In the genomic region with DNA sequence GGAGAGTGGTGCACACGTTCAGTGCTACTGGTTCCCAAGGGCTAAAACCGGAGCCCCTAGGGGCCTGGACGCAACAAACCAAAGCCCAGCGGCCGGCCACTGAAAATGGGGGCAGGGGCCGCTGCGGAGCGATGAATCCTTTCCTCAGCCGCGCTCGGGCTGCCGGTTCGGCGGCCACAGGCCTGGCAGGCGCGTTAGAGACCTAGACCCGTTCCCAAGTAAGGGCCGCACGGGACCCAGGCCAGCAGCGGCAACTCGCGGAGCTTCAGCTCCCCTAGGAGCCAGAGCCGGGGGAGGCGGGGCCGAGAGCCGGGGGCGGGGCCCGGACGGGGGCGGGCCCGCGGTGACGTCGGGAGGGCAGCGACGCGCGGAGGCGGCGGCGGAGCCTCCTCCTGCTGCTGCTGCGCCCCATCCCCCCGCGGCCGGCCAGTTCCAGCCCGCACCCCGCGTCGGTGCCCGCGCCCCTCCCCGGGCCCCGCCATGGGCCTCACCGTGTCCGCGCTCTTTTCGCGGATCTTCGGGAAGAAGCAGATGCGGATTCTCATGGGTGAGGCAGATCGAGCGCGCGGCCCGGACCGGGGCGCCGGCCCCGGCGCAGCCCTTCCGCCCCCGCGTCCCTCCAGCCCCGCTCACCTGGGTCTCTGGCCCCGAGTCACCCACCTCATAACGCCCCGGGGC, we compare ENCODE assay signal across 8 cellular contexts. TPM values are rescaled to one million over a fixed set of nuclear protein-coding genes. Genes with fewer than 3 reads are reported as not detected.
DNase-seq lines count a peak whose midpoint lies in the region; ATAC-seq, FAIRE-seq and TF ChIP-seq lines count a peak whose summit lies in the region.

Gene ARF5, plus strand, starts transcription at position 393 of the 678 bp plus-strand sequence. Its CDS starts 88 bp downstream, at position 481.

- peak within 1 kb of the TSS; percentile 43 for H4K5ac ChIP-seq in H1 (ENCODE audit: insufficient read length, low read depth, low read length)
- H4K5ac ChIP-seq in mesendoderm (ENCODE audit: low read length), result peak within 1 kb of the TSS; percentile 5

- H3K27me3 ChIP-seq in CD8-positive, alpha-beta T cell (ENCODE audit: insufficient read depth, low read length), result no peaks in the 10 kb centered on the region
- peaks cover 5 to 23% (median 22%) of the 10 kb centered on the region in 4 experiments for H3K27me3 ChIP-seq in H1 (replicated peaks in 1 of 4; ENCODE audit: control insufficient read depth in 3 of 4, extremely low read depth in 1 of 4, insufficient read depth in 3 of 4, low read length in 3 of 4)
- no peaks in the 10 kb centered on the region for H3K27me3 ChIP-seq in mesendoderm (ENCODE audit: insufficient read depth, low read length, poor library complexity)

- no peak within 1 kb of the TSS for H2BK20ac ChIP-seq in H1 (ENCODE audit: low read length)

- FAIRE-seq in H1 (lab: Jason Lieb, UNC), result no peak

- peak in 1 of 2 experiments; percentile 83; a peak in 2 of 3 replicates for TF ChIP-seq POLR2A in H1 (IDR thresholded peaks at IDR 0.05; ENCODE audit: control extremely low read depth in 1 of 2, low read depth in 2 of 2, low read length in 2 of 2)

- TF ChIP-seq EP300 in H1 (IDR thresholded peaks at IDR 0.05; ENCODE audit: borderline replicate concordance in 1 of 2, low read depth in 2 of 2, low read length in 2 of 2), result no peak; a peak in 1 of 3 replicates

- peak within 1 kb of the TSS; percentile 15 for H4K91ac ChIP-seq in H1 (replicated peaks; ENCODE audit: insufficient read length, low read length)

- H2BK15ac ChIP-seq in H1 (ENCODE audit: low read length) (no peak within 1 kb of the TSS; the same call in 1 of the 2 replicates), mesendoderm (replicated peaks; ENCODE audit: low read depth) (no peak within 1 kb of the TSS)

- peak within 1 kb of the TSS; percentile 94 for H2AFZ ChIP-seq in H1 (ENCODE audit: low read length)

- H3K14ac ChIP-seq in H1 (ENCODE audit: insufficient read length), result no peak within 1 kb of the TSS

- H3K9me3 ChIP-seq in CD8-positive, alpha-beta T cell (ENCODE audit: low read length), result no peaks in the 10 kb centered on the region
- no peaks in the 10 kb centered on the region for H3K9me3 ChIP-seq in H1 (ENCODE audit: insufficient read depth in 2 of 2, low read depth in 1 of 2, low read length in 1 of 2)

- no peak within 1 kb of the TSS for H2BK120ac ChIP-seq in H1 (replicated peaks; ENCODE audit: low read depth, low read length)
- no peak within 1 kb of the TSS for H2BK120ac ChIP-seq in mesendoderm (ENCODE audit: low read depth, low read length)

- peaks cover 10% of the 10 kb centered on the region for H3K23me2 ChIP-seq in H1 (ENCODE audit: low read depth, low read length)

- H3K56ac ChIP-seq in H1 (replicated peaks; ENCODE audit: insufficient read length, low read depth, low read length), result no peak within 1 kb of the TSS
- H3K56ac ChIP-seq in mesendoderm (ENCODE audit: low read length), result peak within 1 kb of the TSS; percentile 97

- H3K18ac ChIP-seq in H1 (ENCODE audit: extremely low read depth, low read length) (peak within 1 kb of the TSS; percentile 44; the same call in 1 of the 2 replicates), mesendoderm (ENCODE audit: low read length) (peak within 1 kb of the TSS; percentile 78)

- no peaks in the 10 kb centered on the region for H3K27me3 Mint-ChIP-seq in CD8-positive, alpha-beta T cell (ENCODE audit: low read depth)

- H3K23ac ChIP-seq in H1 (ENCODE audit: insufficient read length) (no peak within 1 kb of the TSS), mesendoderm (ENCODE audit: low read length) (peak within 1 kb of the TSS; percentile 97)

- peak within 1 kb of the TSS; percentile 91 for H3K27ac Mint-ChIP-seq in CD8-positive, alpha-beta T cell

- peaks cover 4 to 14% of the 10 kb centered on the region in 2 experiments for H4K20me1 ChIP-seq in H1 (replicated peaks in 1 of 2; ENCODE audit: control insufficient read depth in 1 of 2, insufficient read depth in 2 of 2, low read length in 2 of 2)

- peak within 1 kb of the TSS; percentile 68; the same call in 1 of the 2 replicates for H2BK12ac ChIP-seq in H1 (ENCODE audit: low read depth, low read length)

- peak; percentile 82 for ATAC-seq in CD8-positive, alpha-beta T cell
- ATAC-seq in GM19455 (IDR thresholded peaks at IDR 0.05; ENCODE audit: unreplicated experiment), result peak; percentile 74

- WGBS in H1 (ENCODE audit: extremely low coverage in 1 of 2, insufficient coverage in 1 of 2, insufficient read length in 1 of 2, insufficient replicate concordance in 2 of 2, low coverage in 1 of 2, low lambda C conversion rate in 2 of 2, missing lambda C conversion rate in 1 of 2), 2 experiments, result 2% methylated on average over 39 of the region's 77 CpGs; no CpG with 5 or more reads in 1 of the 2 experiments
- no CpG with 5 or more reads among the region's 77 CpGs for WGBS in mesendoderm (ENCODE audit: extremely low coverage, insufficient coverage, low lambda C conversion rate)

- 0 out of 4 replicates have a peak, but pooled peaks of 1 of the 2 experiments have one; percentile 3 for TF ChIP-seq RAD21 in H1 (IDR thresholded peaks at IDR 0.05 in 1 of 2, conservative IDR thresholded peaks at IDR 0.05 in 1 of 2; ENCODE audit: low read depth in 2 of 2, low read length in 2 of 2)

- intact Hi-C loops in CD8-positive, alpha-beta T cell (cut with DNase I, micrococcal nuclease), result loop anchor here (1.0 to 10.0 kb wide), 6 partner anchors 63 to 1467 kb away; partner anchors contain the start of genes ZNF800 (in 2 of the 2), RBM28 (in 1 of the 2), SND1 (in 1 of the 2) and TNPO3 (in 1 of the 2)

- peak within 1 kb of the TSS; percentile 83 for H3K27ac ChIP-seq in CD8-positive, alpha-beta T cell (ENCODE audit: low read depth, low read length)
- H3K27ac ChIP-seq in H1 (ENCODE audit: low read depth, low read length), result peak within 1 kb of the TSS; percentile 91
- peak within 1 kb of the TSS; percentile 14 for H3K27ac ChIP-seq in mesendoderm (ENCODE audit: low read depth, low read length)

- H3K79me2 ChIP-seq in H1 (ENCODE audit: control insufficient read depth in 1 of 2, insufficient read depth in 2 of 2, low read length in 2 of 2) (peaks cover 0 to 17% of the 10 kb centered on the region in 2 experiments; a peak in 1 of 4 replicates), mesendoderm (ENCODE audit: control insufficient read depth, insufficient read depth, low read length) (peaks cover 13% of the 10 kb centered on the region)

- CTCF ChIA-PET in CD8-positive, alpha-beta T cell (lab: Charles Lee), result no interaction called here
- CTCF ChIA-PET in H1 (lab: Charles Lee; ENCODE audit: partially characterized antibody), result interaction anchor here (0.6 to 8.1 kb wide), 19 partner anchors 10 to 446 kb away, joined by 3 to 55 read pairs (median 3); partner anchors contain the start of gene SND1

- H3K9ac ChIP-seq in H1 (replicated peaks in 1 of 4; ENCODE audit: extremely low read depth in 1 of 4, low read depth in 3 of 4, low read length in 3 of 4), result peak within 1 kb of the TSS; percentile 75 to 93 (median 90)
- H3K9ac ChIP-seq in mesendoderm (ENCODE audit: low read length), result peak within 1 kb of the TSS; percentile 92

- H3K36me3 Mint-ChIP-seq in CD8-positive, alpha-beta T cell, result peaks cover 41% of the 10 kb centered on the region

- peak within 1 kb of the TSS; percentile 90 to 95 for H3K4me2 ChIP-seq in H1 (ENCODE audit: insufficient read depth in 1 of 2, low read depth in 2 of 2, low read length in 2 of 2)
- peak within 1 kb of the TSS; percentile 97 for H3K4me2 ChIP-seq in mesendoderm (ENCODE audit: low read length)

- peak within 1 kb of the TSS; percentile 85 for H3K4me3 ChIP-seq in CD8-positive, alpha-beta T cell (ENCODE audit: low read depth, low read length)
- H3K4me3 ChIP-seq in H1 (ENCODE audit: extremely low read depth in 1 of 4, insufficient read depth in 2 of 4, low read depth in 3 of 4, low read length in 4 of 4) (peak within 1 kb of the TSS; percentile 65 to 92 (median 88)), mesendoderm (ENCODE audit: low read length) (peak within 1 kb of the TSS; percentile 88)

- peaks cover 12% of the 10 kb centered on the region for H3K36me3 ChIP-seq in CD8-positive, alpha-beta T cell (ENCODE audit: insufficient read depth, low read length)
- H3K36me3 ChIP-seq in H1 (ENCODE audit: control insufficient read depth in 2 of 4, insufficient read depth in 4 of 4, low read length in 3 of 4) (peaks cover 5 to 15% (median 13%) of the 10 kb centered on the region in 4 experiments), mesendoderm (ENCODE audit: control insufficient read depth, insufficient read depth, low read length) (peaks cover 9% of the 10 kb centered on the region)

- peaks cover 52% of the 10 kb centered on the region for H3K4me1 Mint-ChIP-seq in CD8-positive, alpha-beta T cell (ENCODE audit: low read depth)

- TF ChIP-seq CTCF in CD8-positive, alpha-beta T cell (IDR thresholded peaks at IDR 0.05), result no peak
- no peak for TF ChIP-seq CTCF in H1 (IDR thresholded peaks at IDR 0.05; ENCODE audit: control extremely low read depth in 1 of 3, insufficient read depth in 1 of 3, low read depth in 1 of 3, low read length in 3 of 3)

- POLR2A ChIA-PET in CD8-positive, alpha-beta T cell (lab: Charles Lee), result interaction anchor here (1.0 to 1.6 kb wide), 2 partner anchors 41 to 61 kb away, joined by 3 to 4 read pairs; no protein-coding TSS in a partner anchor
- POLR2A ChIA-PET in H1 (lab: Charles Lee; ENCODE audit: partially characterized antibody), result interaction anchor here (0.9 to 1.9 kb wide), 4 partner anchors 32 to 239 kb away, joined by 3 to 7 read pairs (median 4); no protein-coding TSS in a partner anchor

- H3K4ac ChIP-seq in H1 (replicated peaks; ENCODE audit: insufficient read length, low read depth, low read length) (no peak within 1 kb of the TSS), mesendoderm (ENCODE audit: low read depth, low read length) (no peak within 1 kb of the TSS)

- H3K79me1 ChIP-seq in H1 (ENCODE audit: low read depth, low read length) (peaks cover 8% of the 10 kb centered on the region; the same call in 1 of the 2 replicates), mesendoderm (ENCODE audit: low read length) (peaks cover 19% of the 10 kb centered on the region)

- no peaks in the 10 kb centered on the region for H3K9me3 Mint-ChIP-seq in CD8-positive, alpha-beta T cell

- peaks cover 45% of the 10 kb centered on the region for H3K4me1 ChIP-seq in CD8-positive, alpha-beta T cell (ENCODE audit: insufficient read depth, low read length)
- H3K4me1 ChIP-seq in H1 (replicated peaks in 1 of 4; ENCODE audit: control insufficient read depth in 3 of 4, insufficient read depth in 4 of 4, low read length in 3 of 4) (peaks cover 6 to 18% (median 8%) of the 10 kb centered on the region in 4 experiments), mesendoderm (ENCODE audit: control insufficient read depth, low read depth, low read length) (peaks cover 3% of the 10 kb centered on the region)

- H2AK5ac ChIP-seq in H1 (ENCODE audit: low read depth, low read length) (no peak within 1 kb of the TSS), mesendoderm (ENCODE audit: low read length) (no peak within 1 kb of the TSS)

- peak; percentile 81 to 92 (median 84) for DNase-seq in CD8-positive, alpha-beta T cell
- DNase-seq in HK-2 (ENCODE audit: unreplicated experiment) (peak; percentile 84), NOMO-1 (lab: John Stamatoyannopoulos, UW; ENCODE audit: unreplicated experiment in 2 of 2) (peak; percentile 25 to 39), H1 (ENCODE audit: low read depth in 1 of 2, low spot score in 2 of 2) (peak; percentile 57 to 94), mesendoderm (peak; percentile 91)
- peak; percentile 64 to 75 (median 72) for DNase-seq in activated CD8-positive, alpha-beta memory T cell treated with anti-CD3 and anti-CD28 coated beads for 48 hours (ENCODE audit: low read depth in 2 of 3, low spot score in 2 of 3)
- DNase-seq in stimulated activated CD8-positive, alpha-beta memory T cell treated with anti-CD3 and anti-CD28 coated beads, Interleukin-15, amount 100 ng/mL, for 1 hour (ENCODE audit: low read depth), result peak; percentile 76

- peak within 1 kb of the TSS; percentile 96 for H3K4me3 Mint-ChIP-seq in CD8-positive, alpha-beta T cell

- peak within 1 kb of the TSS; percentile 97 for H4K8ac ChIP-seq in H1 (ENCODE audit: extremely low read depth, insufficient read depth, low read length)
- no peak within 1 kb of the TSS for H4K8ac ChIP-seq in mesendoderm (ENCODE audit: low read depth, low read length)

- H2BK5ac ChIP-seq in H1 (ENCODE audit: low read depth, low read length), result peak within 1 kb of the TSS; percentile 28; the same call in 1 of the 2 replicates
- peak within 1 kb of the TSS; percentile 31 for H2BK5ac ChIP-seq in mesendoderm (ENCODE audit: low read length)

RNA-seq across cellular contexts. Expression of gene ARF5, which starts in this region (rescaled TPM):
- total RNA-seq in CD8-positive, alpha-beta T cell, result 10 to 100 TPM; 84.4 to 94.5 TPM
- total RNA-seq in H1 (2021; fragmentation: NEBNext Ultra II Directional; extraction: Animal tissue kit (Norgen Biotek cat#: 25700)), result 154 and 159 TPM in 2 replicates
- polyA plus RNA-seq in H1 (2011; rRNA removed), result 579 and 614 TPM in 2 replicates
- polyA plus RNA-seq in H1 (2011; cell fraction: cytosol; rRNA removed), result 391 TPM
- polyA plus RNA-seq in H1 (2011; cell fraction: nucleus; rRNA removed), result 278 TPM
- polyA plus RNA-seq in H1 (2012, experiment 1 of 2), result 185 to 246 TPM (median 218 TPM) in 4 replicates
- 258 TPM for polyA plus RNA-seq in H1 (2012, experiment 2 of 2)
- polyA plus RNA-seq in H1 (2013, experiment 1 of 2), result 109 TPM
- polyA plus RNA-seq in H1 (2013, experiment 2 of 2), result 113 TPM
- 72.4 and 83.6 TPM in 2 replicates for polyA minus RNA-seq in H1 (2011; rRNA and poly(A)+ RNA removed)
- 73.8 TPM for polyA minus RNA-seq in H1 (2011; cell fraction: cytosol; rRNA and poly(A)+ RNA removed)
- polyA minus RNA-seq in H1 (2011; cell fraction: nucleus; rRNA and poly(A)+ RNA removed), result 70.7 TPM
- polyA plus RNA-seq in mesendoderm (2013, experiment 1 of 2), result 102 TPM
- polyA plus RNA-seq in mesendoderm (2013, experiment 2 of 2), result 97.3 TPM

Comparison
In these comparisons a context has a peak if more than half of its experiments do, and no peak if none do; other contexts are left out.
1. Peak in every context shown above with its lines: DNase-seq, ATAC-seq, H3K4me3 ChIP-seq and H3K27ac ChIP-seq.
2. DNase-seq: peak in every context shown above with its lines; median percentile 91 in mesendoderm; 84 in CD8-positive, alpha-beta T cell; 84 in HK-2; 76 in stimulated activated CD8-positive, alpha-beta memory T cell treated with anti-CD3 and anti-CD28 coated beads, Interleukin-15, amount 100 ng/mL, for 1 hour; 76 in H1; 72 in activated CD8-positive, alpha-beta memory T cell treated with anti-CD3 and anti-CD28 coated beads for 48 hours; 32 in NOMO-1.
3. H3K27ac ChIP-seq: peak in every context shown above with its lines; median percentile 91 in H1; 83 in CD8-positive, alpha-beta T cell; 14 in mesendoderm.